Comparison of ENCODE assay signal across 14 cellular contexts in genomic region chr13:29523199-29523931, GRCh38.
DNase-seq lines count a peak whose midpoint lies in the region; ATAC-seq and TF ChIP-seq lines count a peak whose summit lies in the region.
"Had no signal": no experiment of that assay in that cellular context is flagged by ENCODE, and none has a peak within 500 bp of the region (broad histone marks: within the 10 kb centered on the region; RNA-seq: fewer than 3 reads in every experiment).

No MANE protein-coding gene starts in this region.

- TF ChIP-seq CTCF in VCaP (conservative IDR thresholded peaks at IDR 0.05) = no peak
- TF ChIP-seq CTCF in upper lobe of right lung (IDR thresholded peaks at IDR 0.05) = no peak
- no peak for TF ChIP-seq CTCF in type B pancreatic cell (conservative IDR thresholded peaks at IDR 0.05)

- H3K9me3 ChIP-seq in upper lobe of right lung = no peaks in the 10 kb centered on the region
- H3K9me3 ChIP-seq: prostate gland had no signal

- DNase-seq in memory B cell (ENCODE audit: low spot score in 2 of 2) (no peak), upper lobe of right lung (peak; percentile 51), RPMI8226 (no peak), type B pancreatic cell (ENCODE audit: extremely low spot score, unreplicated experiment) (no peak), D341Med (ENCODE audit: low spot score) (no peak)
- DNase-seq: activated CD4-positive, alpha-beta memory T cell treated with anti-CD3 and anti-CD28 coated beads for 36 hours; CD4-positive, alpha-beta memory T cell; H7; NCI-H774; T1000 had no signal

- no peaks in the 10 kb centered on the region for H3K4me1 ChIP-seq in upper lobe of right lung
- H3K4me1 ChIP-seq: prostate gland had no signal

- H3K27me3 Mint-ChIP-seq in memory B cell = no peaks in the 10 kb centered on the region
- H3K27me3 Mint-ChIP-seq in type B pancreatic cell = no peaks in the 10 kb centered on the region
- H3K27me3 Mint-ChIP-seq: activated CD4-positive, alpha-beta memory T cell treated with anti-CD3 and anti-CD28 coated beads for 36 hours; CD4-positive, alpha-beta memory T cell; central memory CD8-positive, alpha-beta T cell had no signal

- H3K4me3 Mint-ChIP-seq in memory B cell (no peak overlapping the region), type B pancreatic cell (no peak overlapping the region)
- H3K4me3 Mint-ChIP-seq: activated CD4-positive, alpha-beta memory T cell treated with anti-CD3 and anti-CD28 coated beads for 36 hours; CD4-positive, alpha-beta memory T cell; central memory CD8-positive, alpha-beta T cell had no signal

- peaks cover 22% of the 10 kb centered on the region for H3K36me3 Mint-ChIP-seq in memory B cell
- peaks cover 34% of the 10 kb centered on the region for H3K36me3 Mint-ChIP-seq in type B pancreatic cell

- H3K36me3 ChIP-seq in upper lobe of right lung = peaks cover 15% of the 10 kb centered on the region
- H3K36me3 ChIP-seq: prostate gland had no signal

- H3K27ac ChIP-seq in VCaP (peak overlapping the region; percentile 20; the same call in 1 of the 2 replicates), upper lobe of right lung (no peak overlapping the region)
- H3K27ac ChIP-seq: prostate gland had no signal

- peak overlapping the region; percentile 41 for H3K27ac Mint-ChIP-seq in memory B cell
- no peak overlapping the region for H3K27ac Mint-ChIP-seq in type B pancreatic cell
- H3K27ac Mint-ChIP-seq: activated CD4-positive, alpha-beta memory T cell treated with anti-CD3 and anti-CD28 coated beads for 36 hours had no signal

- H3K27me3 ChIP-seq in upper lobe of right lung = no peaks in the 10 kb centered on the region

- no peaks in the 10 kb centered on the region for H3K4me1 Mint-ChIP-seq in memory B cell
- H3K4me1 Mint-ChIP-seq in type B pancreatic cell (ENCODE audit: unreplicated experiment) = peaks cover 14% of the 10 kb centered on the region
- H3K4me1 Mint-ChIP-seq: CD4-positive, alpha-beta memory T cell; central memory CD8-positive, alpha-beta T cell had no signal

- ATAC-seq in esophagus mucosa = peak; percentile 43
- no peak for ATAC-seq in memory B cell (ENCODE audit: low read depth)
- no peak for ATAC-seq in upper lobe of right lung

- H3K9me3 Mint-ChIP-seq in memory B cell (no peaks in the 10 kb centered on the region), type B pancreatic cell (peaks cover 5% of the 10 kb centered on the region)
- H3K9me3 Mint-ChIP-seq: activated CD4-positive, alpha-beta memory T cell treated with anti-CD3 and anti-CD28 coated beads for 36 hours; CD4-positive, alpha-beta memory T cell; central memory CD8-positive, alpha-beta T cell had no signal

- H3K4me3 ChIP-seq in upper lobe of right lung = no peak overlapping the region
- H3K4me3 ChIP-seq: prostate gland had no signal

- intact Hi-C loops in upper lobe of right lung (cut with DNase I) = no loop called here
